In genomic region chr6:1422290-1422689, GRCh38 we compare ENCODE assay signal across 16 cellular contexts. TPM values are rescaled to one million over a fixed set of nuclear protein-coding genes. Genes with fewer than 3 reads are reported as not detected.
DNase-seq lines count a peak whose midpoint lies in the region; ATAC-seq and TF ChIP-seq lines count a peak whose summit lies in the region.
"Had no signal": no experiment of that assay in that cellular context is flagged by ENCODE, and none has a peak within 500 bp of the region (broad histone marks: within the 10 kb centered on the region; RNA-seq: fewer than 3 reads in every experiment).

No MANE protein-coding gene starts in this region.

- no peak overlapping the region for H3K27ac Mint-ChIP-seq in activated CD8-positive, alpha-beta memory T cell treated with anti-CD3 and anti-CD28 coated beads, Interleukin-2, amount 10 ng/mL, durations not matched to agents 7 days and 5 days
- H3K27ac Mint-ChIP-seq in GM23338 (no peak overlapping the region), type B pancreatic cell (no peak overlapping the region)
- H3K27ac Mint-ChIP-seq: CD4-positive, CD25-positive, alpha-beta regulatory T cell; H9 had no signal

- no peak overlapping the region for H3K4me3 ChIP-seq in GM23338
- H3K4me3 ChIP-seq: BLaER1 treated with 17β-estradiol and CSF1 and Interleukin-3, amounts not matched to agents 10 nM and 100 nM; GM12878 had no signal

- DNase-seq in activated CD8-positive, alpha-beta memory T cell treated with anti-CD3 and anti-CD28 coated beads, Interleukin-2, amount 10 ng/mL, durations not matched to agents 7 days and 5 days, result peak; percentile 9
- no peak for DNase-seq in activated CD8-positive, alpha-beta memory T cell treated with anti-CD3 and anti-CD28 coated beads for 24 hours
- DNase-seq in GM23338 (ENCODE audit: low spot score) (no peak), RKO (ENCODE audit: low spot score) (peak; percentile 30), type B pancreatic cell (ENCODE audit: extremely low spot score, unreplicated experiment) (peak; percentile 4), NCI-H510A (lab: John Stamatoyannopoulos, UW) (no peak), midbrain (lab: John Stamatoyannopoulos, UW) (no peak)
- DNase-seq: 8988T; AML-193; Calu3; CD4-positive, CD25-positive, alpha-beta regulatory T cell; DMS 273 treated with DMSO at 0.1 percent for 48 hours; H9 had no signal

- H3K36me3 Mint-ChIP-seq in activated CD8-positive, alpha-beta memory T cell treated with anti-CD3 and anti-CD28 coated beads, Interleukin-2, amount 10 ng/mL, durations not matched to agents 7 days and 5 days, result no peaks in the 10 kb centered on the region
- H3K36me3 Mint-ChIP-seq in GM23338 (ENCODE audit: low read depth), result peaks cover 6% of the 10 kb centered on the region; the same call in 2 of the 3 replicates
- H3K36me3 Mint-ChIP-seq in type B pancreatic cell, result no peaks in the 10 kb centered on the region
- H3K36me3 Mint-ChIP-seq: CD4-positive, CD25-positive, alpha-beta regulatory T cell had no signal

- CTCF ChIA-PET in activated CD8-positive, alpha-beta memory T cell treated with anti-CD3 and anti-CD28 coated beads, Interleukin-2, amount 10 ng/mL, durations not matched to agents 7 days and 5 days (lab: Charles Lee), result interaction anchor here (2.4 to 2.5 kb wide), 2 partner anchors 14 to 26 kb away, joined by 9 read pairs; no protein-coding TSS in a partner anchor

- no peaks in the 10 kb centered on the region for H3K9me2 ChIP-seq in GM23338 (ENCODE audit: insufficient read depth)

- no peak overlapping the region for H3K4me3 Mint-ChIP-seq in activated CD8-positive, alpha-beta memory T cell treated with anti-CD3 and anti-CD28 coated beads, Interleukin-2, amount 10 ng/mL, durations not matched to agents 7 days and 5 days
- no peak overlapping the region for H3K4me3 Mint-ChIP-seq in GM23338
- no peak overlapping the region for H3K4me3 Mint-ChIP-seq in type B pancreatic cell
- H3K4me3 Mint-ChIP-seq: CD4-positive, CD25-positive, alpha-beta regulatory T cell had no signal

- peak overlapping the region; percentile 72; the same call in 1 of the 2 replicates for H2AFZ ChIP-seq in GM23338

- peaks cover 29% of the 10 kb centered on the region for H3K27me3 Mint-ChIP-seq in activated CD8-positive, alpha-beta memory T cell treated with anti-CD3 and anti-CD28 coated beads, Interleukin-2, amount 10 ng/mL, durations not matched to agents 7 days and 5 days
- H3K27me3 Mint-ChIP-seq in GM23338 (ENCODE audit: insufficient read depth, low read depth, poor library complexity), result peaks cover 8% of the 10 kb centered on the region
- peaks cover 40% of the 10 kb centered on the region for H3K27me3 Mint-ChIP-seq in type B pancreatic cell

- no peaks in the 10 kb centered on the region for H3K79me2 ChIP-seq in GM23338 (replicated peaks; ENCODE audit: insufficient read depth)

- TF ChIP-seq CTCF in GM23338 (conservative IDR thresholded peaks at IDR 0.05; ENCODE audit: low read depth in 2 of 2) (no peak), type B pancreatic cell (conservative IDR thresholded peaks at IDR 0.05) (no peak)

- no peak for ATAC-seq in activated CD8-positive, alpha-beta memory T cell treated with anti-CD3 and anti-CD28 coated beads, Interleukin-2, amount 10 ng/mL, durations not matched to agents 7 days and 5 days
- ATAC-seq in GM23338, result no peak
- ATAC-seq: GM12878 had no signal

- H3K36me3 ChIP-seq in GM23338 (ENCODE audit: insufficient read depth), result no peaks in the 10 kb centered on the region
- H3K36me3 ChIP-seq: BLaER1 treated with 17β-estradiol and CSF1 and Interleukin-3, amounts not matched to agents 10 nM and 100 nM had no signal

- H3K4me1 ChIP-seq in GM23338 (ENCODE audit: insufficient read depth), result no peaks in the 10 kb centered on the region

- H3F3A ChIP-seq in GM23338 (replicated peaks; ENCODE audit: low read depth), result no peaks in the 10 kb centered on the region

- no peak overlapping the region for H3K4me2 ChIP-seq in GM23338
- H3K4me2 ChIP-seq: BLaER1 treated with 17β-estradiol and CSF1 and Interleukin-3, amounts not matched to agents 10 nM and 100 nM had no signal

- H4K20me1 ChIP-seq in GM23338 (replicated peaks; ENCODE audit: insufficient read depth), result no peaks in the 10 kb centered on the region

- no peak overlapping the region for H3K27ac ChIP-seq in GM23338 (ENCODE audit: low read depth)
- H3K27ac ChIP-seq: BLaER1 treated with 17β-estradiol and CSF1 and Interleukin-3, amounts not matched to agents 10 nM and 100 nM had no signal

- H3K27me3 ChIP-seq in GM23338 (ENCODE audit: insufficient read depth), result no peaks in the 10 kb centered on the region
- H3K27me3 ChIP-seq: BLaER1 treated with 17β-estradiol and CSF1 and Interleukin-3, amounts not matched to agents 10 nM and 100 nM had no signal

- peaks cover 2% of the 10 kb centered on the region for H3K4me1 Mint-ChIP-seq in activated CD8-positive, alpha-beta memory T cell treated with anti-CD3 and anti-CD28 coated beads, Interleukin-2, amount 10 ng/mL, durations not matched to agents 7 days and 5 days
- H3K4me1 Mint-ChIP-seq in GM23338, result peaks cover 10% of the 10 kb centered on the region
- peaks cover 4% of the 10 kb centered on the region for H3K4me1 Mint-ChIP-seq in type B pancreatic cell (ENCODE audit: unreplicated experiment)

- no peaks in the 10 kb centered on the region for H3K9me3 Mint-ChIP-seq in activated CD8-positive, alpha-beta memory T cell treated with anti-CD3 and anti-CD28 coated beads, Interleukin-2, amount 10 ng/mL, durations not matched to agents 7 days and 5 days (ENCODE audit: low read depth)
- H3K9me3 Mint-ChIP-seq in GM23338 (peaks cover 12% of the 10 kb centered on the region), type B pancreatic cell (no peaks in the 10 kb centered on the region)

TF ChIP-seq in GM23338, 12 proteins besides CTCF, POLR2A, EP300 and RAD21:
- TF ChIP-seq ZNF114 (CRISPR knock-in tag; IDR thresholded peaks at IDR 0.05) (no peak), ZNF331 (CRISPR knock-in tag; IDR thresholded peaks at IDR 0.05; ENCODE audit: low read depth) (no peak)

RNA-seq across cellular contexts. Expression of gene FOXF2, which starts 32.9 kb away (rescaled TPM):
- total RNA-seq in activated CD8-positive, alpha-beta memory T cell treated with anti-CD3 and anti-CD28 coated beads, Interleukin-2, amount 10 ng/mL, durations not matched to agents 7 days and 5 days, result not detected
- not detected in 2 replicates for total RNA-seq in GM23338 (2014; rRNA removed; shearing (Covaris generic))
- not detected in 2 replicates for polyA plus RNA-seq in GM23338 (2016; fragmentation: Nextera tagmentation; extraction: Ambion mirVana)
- 2.1 and 8.1 TPM in 2 replicates for total RNA-seq in type B pancreatic cell (ENCODE audit: low replicate concordance)
- total RNA-seq: CD4-positive, CD25-positive, alpha-beta regulatory T cell; G401; GM12878; H9 had no signal
- polyA plus RNA-seq: CD4-positive, CD25-positive, alpha-beta regulatory T cell; GM12878 had no signal

Comparison
In these comparisons a context has a peak if more than half of its experiments do, and no peak if none do; other contexts are left out.
1. DNase-seq: peak in activated CD8-positive, alpha-beta memory T cell treated with anti-CD3 and anti-CD28 coated beads, Interleukin-2, amount 10 ng/mL, durations not matched to agents 7 days and 5 days (single experiment), RKO (single experiment) and type B pancreatic cell (single experiment); none in activated CD8-positive, alpha-beta memory T cell treated with anti-CD3 and anti-CD28 coated beads for 24 hours (single experiment), GM23338 (single experiment), NCI-H510A (single experiment) and midbrain (single experiment).